Comparison of ENCODE assay signal across 31 cellular contexts in genomic region chr5:55618318-55618717, GRCh38.
"Had no signal": no experiment of that assay in that cellular context is flagged by ENCODE, and none has a peak within 500 bp of the region (broad histone marks: within the 10 kb centered on the region; RNA-seq: fewer than 3 reads in every experiment).

No MANE protein-coding gene starts in this region.

- H3K4me1 ChIP-seq: adrenal gland, ascending aorta had no signal

- DNase-seq: activated B cell treated with CpG ODN at 0.5 μM for 24 hours; activated CD4-positive, alpha-beta memory T cell treated with anti-CD3 and anti-CD28 coated beads for 36 hours; activated CD4-positive, alpha-beta T cell treated with anti-CD3 and anti-CD28 coated beads for 4 hours; activated CD4-positive, alpha-beta T cell treated with anti-CD3 and anti-CD28 coated beads, Interleukin-2, amount 10 ng/mL, durations not matched to agents 24 days and 14 days; activated CD4-positive, alpha-beta T cell treated with anti-CD3 and anti-CD28 coated beads, Interleukin-2, amount 50 U/mL, for 1 hour; activated CD4-positive, alpha-beta T cell treated with anti-CD3 and anti-CD28 coated beads, Interleukin-2, amount 50 U/mL, for 4 hours; activated CD4-positive, CD25-positive, alpha-beta regulatory T cell treated with anti-CD3 and anti-CD28 coated beads, Interleukin-2, amount 50 U/mL, for 72 hours; activated CD8-positive, alpha-beta memory T cell treated with anti-CD3 and anti-CD28 coated beads, Interleukin-2, amount 50 U/mL, for 4 hours; activated CD8-positive, alpha-beta T cell treated with anti-CD3 and anti-CD28 coated beads for 36 hours; activated effector memory CD4-positive, alpha-beta T cell treated with anti-CD3 and anti-CD28 coated beads, Interleukin-2, amount 50 U/mL, for 16 hours; activated gamma-delta T cell treated with Interleukin-2 at 50 U/mL for 16 hours; activated naive CD4-positive, alpha-beta T cell; activated naive CD4-positive, alpha-beta T cell treated with anti-CD3 and anti-CD28 coated beads for 36 hours; activated naive CD4-positive, alpha-beta T cell treated with anti-CD3 and anti-CD28 coated beads, Interleukin-2, amount 50 U/mL, for 16 hours; activated naive CD8-positive, alpha-beta T cell treated with anti-CD3 and anti-CD28 coated beads for 36 hours; activated T-cell treated with anti-CD3 and anti-CD28 coated beads for 4 hours; activated T-cell treated with anti-CD3 and anti-CD28 coated beads, Interleukin-2, amount 50 U/mL, for 1 hour; activated T-cell treated with anti-CD3 and anti-CD28 coated beads, Interleukin-2, amount 50 U/mL, for 4 hours; activated T-cell treated with anti-CD3 and anti-CD28 coated beads, Interleukin-2, amount 50 U/mL, for 72 hours; adrenal gland; amniotic stem cell; anterior cingulate cortex; caudate nucleus; cerebellar nuclear complex; T-helper 2 cell; T-helper 9 cell had no signal

- H3K4me3 ChIP-seq: adrenal gland, ascending aorta, cardiac muscle cell had no signal

- H3K9me3 ChIP-seq: adrenal gland, ascending aorta had no signal

- H3K27ac ChIP-seq: adrenal gland, ascending aorta, cardiac muscle cell, VCaP had no signal

- H3K36me3 ChIP-seq: adrenal gland, ascending aorta, cardiac muscle cell had no signal

- ATAC-seq: activated CD8-positive, alpha-beta T cell treated with anti-CD3 and anti-CD28 coated beads for 36 hours; activated naive CD4-positive, alpha-beta T cell treated with anti-CD3 and anti-CD28 coated beads, Interleukin-2, amount 50 U/mL, for 72 hours; activated T-cell treated with anti-CD3 and anti-CD28 coated beads, Interleukin-2, amount 50 U/mL, for 4 hours; activated T-cell treated with anti-CD3 and anti-CD28 coated beads, Interleukin-2, amount 50 U/mL, for 72 hours; activated T-helper 17 cell treated with anti-CD3 and anti-CD28 coated beads, Interleukin-2, amount 50 U/mL, for 72 hours had no signal

- H3K27me3 ChIP-seq: adrenal gland, ascending aorta, cardiac muscle cell had no signal
